8 cellular contexts compared by ENCODE assay signal in genomic region chr20:51404297-51405060, GRCh38.
DNase-seq lines count a peak whose midpoint lies in the region; ATAC-seq and TF ChIP-seq lines count a peak whose summit lies in the region.

No MANE protein-coding gene starts in this region.

- H3K4me3 ChIP-seq in choroid plexus epithelial cell (ENCODE audit: low read depth, low read length) = no peak overlapping the region

- DNase-seq in activated CD4-positive, CD25-positive, alpha-beta regulatory T cell (lab: John Stamatoyannopoulos, UW) = peak; percentile 62 to 83 (median 74)
- DNase-seq in choroid plexus epithelial cell (ENCODE audit: low read depth) (peak; percentile 94), GOT3 (lab: John Stamatoyannopoulos, UW) (no peak), anterior cingulate cortex (lab: John Stamatoyannopoulos, UW) (no peak), NCI-H146 (lab: John Stamatoyannopoulos, UW) (no peak)
- DNase-seq in stimulated activated CD4-positive, alpha-beta T cell treated with anti-CD3 and anti-CD28 coated beads, TNF-alpha, amount 100 ng/mL, for 24 hours (ENCODE audit: low read depth in 3 of 3) = peak; percentile 59 to 80 (median 66)

- TF ChIP-seq CTCF in choroid plexus epithelial cell (conservative IDR thresholded peaks at IDR 0.05; ENCODE audit: low read depth, low read length) = no peak

- peak; percentile 77 for ATAC-seq in GM19035 (IDR thresholded peaks at IDR 0.05; ENCODE audit: unreplicated experiment)
- peak; percentile 80 for ATAC-seq in HG03095 (IDR thresholded peaks at IDR 0.05; ENCODE audit: unreplicated experiment)

Comparison
In these comparisons a context has a peak if more than half of its experiments do, and no peak if none do; other contexts are left out.
1. DNase-seq: peak in activated CD4-positive, CD25-positive, alpha-beta regulatory T cell (4 of 4), choroid plexus epithelial cell (single experiment) and stimulated activated CD4-positive, alpha-beta T cell treated with anti-CD3 and anti-CD28 coated beads, TNF-alpha, amount 100 ng/mL, for 24 hours (3 of 3); none in GOT3 (single experiment), anterior cingulate cortex (0 of 58) and NCI-H146 (single experiment).